Comparison of ENCODE assay signal across 1 cellular context in the genomic region with DNA sequence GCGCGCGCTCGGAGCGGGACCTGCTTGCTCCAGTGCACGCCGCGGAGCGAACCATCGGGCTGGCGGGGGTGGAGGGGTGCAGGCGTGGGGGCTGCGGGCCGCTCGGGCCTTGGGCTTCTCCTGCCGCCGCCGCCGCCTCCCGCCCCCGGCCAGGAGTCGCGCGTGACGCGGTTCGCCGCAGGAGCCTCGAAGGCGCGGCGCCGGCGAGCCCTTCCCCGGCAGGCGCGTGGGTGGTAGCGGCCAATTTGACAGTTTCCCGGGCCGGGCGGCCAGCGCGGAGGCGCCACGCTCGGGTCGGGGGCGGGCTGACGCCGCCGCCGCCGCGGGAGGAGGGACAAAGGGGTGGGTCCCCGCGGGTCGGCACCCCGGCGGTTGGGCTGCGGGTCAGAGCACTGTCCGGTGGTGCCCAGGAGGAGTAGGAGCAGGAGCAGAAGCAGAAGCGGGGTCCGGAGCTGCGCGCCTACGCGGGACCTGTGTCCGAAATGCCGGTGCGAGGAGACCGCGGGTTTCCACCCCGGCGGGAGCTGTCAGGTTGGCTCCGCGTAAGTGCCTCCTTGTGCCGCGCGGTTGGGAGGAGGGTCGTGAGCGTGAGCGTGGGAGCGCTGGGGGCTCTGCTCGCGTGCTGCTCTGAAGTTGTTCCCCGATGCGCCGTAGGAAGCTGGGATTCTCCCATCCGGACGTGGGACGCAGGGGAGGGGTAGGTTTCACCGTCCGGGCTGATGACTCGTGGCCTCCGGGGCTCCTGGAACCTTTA.
TF ChIP-seq lines count a peak whose summit lies in the region.

TJP2 (plus strand) TSS at position 387 of the 754 bp plus-strand sequence; CDS start at position 483, 96 bp downstream.

TF ChIP-seq in GM12878, 131 proteins besides CTCF, POLR2A, EP300 and RAD21 (continued from another document and continues in another):
- TF ChIP-seq, protein P1, sequence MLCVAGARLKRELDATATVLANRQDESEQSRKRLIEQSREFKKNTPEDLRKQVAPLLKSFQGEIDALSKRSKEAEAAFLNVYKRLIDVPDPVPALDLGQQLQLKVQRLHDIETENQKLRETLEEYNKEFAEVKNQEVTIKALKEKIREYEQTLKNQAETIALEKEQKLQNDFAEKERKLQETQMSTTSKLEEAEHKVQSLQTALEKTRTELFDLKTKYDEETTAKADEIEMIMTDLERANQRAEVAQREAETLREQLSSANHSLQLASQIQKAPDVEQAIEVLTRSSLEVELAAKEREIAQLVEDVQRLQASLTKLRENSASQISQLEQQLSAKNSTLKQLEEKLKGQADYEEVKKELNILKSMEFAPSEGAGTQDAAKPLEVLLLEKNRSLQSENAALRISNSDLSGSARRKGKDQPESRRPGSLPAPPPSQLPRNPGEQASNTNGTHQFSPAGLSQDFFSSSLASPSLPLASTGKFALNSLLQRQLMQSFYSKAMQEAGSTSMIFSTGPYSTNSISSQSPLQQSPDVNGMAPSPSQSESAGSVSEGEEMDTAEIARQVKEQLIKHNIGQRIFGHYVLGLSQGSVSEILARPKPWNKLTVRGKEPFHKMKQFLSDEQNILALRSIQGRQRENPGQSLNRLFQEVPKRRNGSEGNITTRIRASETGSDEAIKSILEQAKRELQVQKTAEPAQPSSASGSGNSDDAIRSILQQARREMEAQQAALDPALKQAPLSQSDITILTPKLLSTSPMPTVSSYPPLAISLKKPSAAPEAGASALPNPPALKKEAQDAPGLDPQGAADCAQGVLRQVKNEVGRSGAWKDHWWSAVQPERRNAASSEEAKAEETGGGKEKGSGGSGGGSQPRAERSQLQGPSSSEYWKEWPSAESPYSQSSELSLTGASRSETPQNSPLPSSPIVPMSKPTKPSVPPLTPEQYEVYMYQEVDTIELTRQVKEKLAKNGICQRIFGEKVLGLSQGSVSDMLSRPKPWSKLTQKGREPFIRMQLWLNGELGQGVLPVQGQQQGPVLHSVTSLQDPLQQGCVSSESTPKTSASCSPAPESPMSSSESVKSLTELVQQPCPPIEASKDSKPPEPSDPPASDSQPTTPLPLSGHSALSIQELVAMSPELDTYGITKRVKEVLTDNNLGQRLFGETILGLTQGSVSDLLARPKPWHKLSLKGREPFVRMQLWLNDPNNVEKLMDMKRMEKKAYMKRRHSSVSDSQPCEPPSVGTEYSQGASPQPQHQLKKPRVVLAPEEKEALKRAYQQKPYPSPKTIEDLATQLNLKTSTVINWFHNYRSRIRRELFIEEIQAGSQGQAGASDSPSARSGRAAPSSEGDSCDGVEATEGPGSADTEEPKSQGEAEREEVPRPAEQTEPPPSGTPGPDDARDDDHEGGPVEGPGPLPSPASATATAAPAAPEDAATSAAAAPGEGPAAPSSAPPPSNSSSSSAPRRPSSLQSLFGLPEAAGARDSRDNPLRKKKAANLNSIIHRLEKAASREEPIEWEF (IDR thresholded peaks at IDR 0.05; ENCODE audit: insufficient replicate concordance, low read depth, low read length): no peak
- TF ChIP-seq SREBF1 (IDR thresholded peaks at IDR 0.05; ENCODE audit: low read length): peak; percentile 41; the same call in 1 of the 2 replicates
- no peak for TF ChIP-seq KAT2A (conservative IDR thresholded peaks at IDR 0.05; ENCODE audit: control insufficient read depth, low read depth, low read length)
- TF ChIP-seq CBFB (IDR thresholded peaks at IDR 0.05; ENCODE audit: low read depth): no peak
- no peak for TF ChIP-seq STAT1 (conservative IDR thresholded peaks at IDR 0.05)
- peak; percentile 32 to 52; a peak in 3 of 4 replicates for TF ChIP-seq IKZF2 (IDR thresholded peaks at IDR 0.05)
- TF ChIP-seq MYB (IDR thresholded peaks at IDR 0.05; ENCODE audit: borderline replicate concordance, low read depth, low read length): no peak
- 0 out of 2 replicates have a peak, but pooled peaks have one; percentile 23 for TF ChIP-seq PML (IDR thresholded peaks at IDR 0.05; ENCODE audit: low read length)
- no peak for TF ChIP-seq TCF7 (IDR thresholded peaks at IDR 0.05; ENCODE audit: borderline replicate concordance)
- no peak for TF ChIP-seq SREBF2 (IDR thresholded peaks at IDR 0.05; ENCODE audit: low read length)
- peak; percentile 87 for TF ChIP-seq NR2F1 (conservative IDR thresholded peaks at IDR 0.05)
- no peak for TF ChIP-seq REST (IDR thresholded peaks at IDR 0.05; ENCODE audit: low read depth, low read length)
- no peak; the same call in 1 of the 2 replicates for TF ChIP-seq SMARCA5 (IDR thresholded peaks at IDR 0.05)
- no peak for TF ChIP-seq ATF2 (IDR thresholded peaks at IDR 0.05; ENCODE audit: low read length)
- no peak for TF ChIP-seq RELB (IDR thresholded peaks at IDR 0.05; ENCODE audit: low read depth)
- no peak for TF ChIP-seq ZNF274 (IDR thresholded peaks at IDR 0.05; ENCODE audit: insufficient read depth, insufficient read length)
- peak; percentile 38; the same call in 1 of the 2 replicates for TF ChIP-seq NR2C1 (IDR thresholded peaks at IDR 0.05)
- no peak for TF ChIP-seq ETV6 (conservative IDR thresholded peaks at IDR 0.05 in 1 of 2, IDR thresholded peaks at IDR 0.05 in 1 of 2; ENCODE audit: borderline replicate concordance in 1 of 2, low read depth in 1 of 2)
- TF ChIP-seq ZNF622 (IDR thresholded peaks at IDR 0.05): no peak
- TF ChIP-seq PAX5 (IDR thresholded peaks at IDR 0.05; ENCODE audit: borderline replicate concordance, low read depth, low read length): peak; percentile 24; the same call in 1 of the 2 replicates
- TF ChIP-seq GATAD2B (conservative IDR thresholded peaks at IDR 0.05; ENCODE audit: low read depth): peak; percentile 92; the same call in 1 of the 2 replicates
- peak; percentile 76 for TF ChIP-seq ZNF687 (IDR thresholded peaks at IDR 0.05)
- peak; percentile 55 for TF ChIP-seq LARP7 (IDR thresholded peaks at IDR 0.05)
- TF ChIP-seq, protein P2, sequence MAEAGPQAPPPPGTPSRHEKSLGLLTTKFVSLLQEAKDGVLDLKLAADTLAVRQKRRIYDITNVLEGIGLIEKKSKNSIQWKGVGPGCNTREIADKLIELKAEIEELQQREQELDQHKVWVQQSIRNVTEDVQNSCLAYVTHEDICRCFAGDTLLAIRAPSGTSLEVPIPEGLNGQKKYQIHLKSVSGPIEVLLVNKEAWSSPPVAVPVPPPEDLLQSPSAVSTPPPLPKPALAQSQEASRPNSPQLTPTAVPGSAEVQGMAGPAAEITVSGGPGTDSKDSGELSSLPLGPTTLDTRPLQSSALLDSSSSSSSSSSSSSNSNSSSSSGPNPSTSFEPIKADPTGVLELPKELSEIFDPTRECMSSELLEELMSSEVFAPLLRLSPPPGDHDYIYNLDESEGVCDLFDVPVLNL (IDR thresholded peaks at IDR 0.05; ENCODE audit: low read depth, low read length): no peak
- TF ChIP-seq MEF2B (IDR thresholded peaks at IDR 0.05; ENCODE audit: partially characterized antibody, poor library complexity, severe bottlenecking): no peak
- no peak for TF ChIP-seq ZNF592 (IDR thresholded peaks at IDR 0.05)
- TF ChIP-seq PBX3 (IDR thresholded peaks at IDR 0.05; ENCODE audit: insufficient replicate concordance, low read depth, low read length): no peak
